Comparison of ENCODE assay signal across 11 cellular contexts in the genomic region with DNA sequence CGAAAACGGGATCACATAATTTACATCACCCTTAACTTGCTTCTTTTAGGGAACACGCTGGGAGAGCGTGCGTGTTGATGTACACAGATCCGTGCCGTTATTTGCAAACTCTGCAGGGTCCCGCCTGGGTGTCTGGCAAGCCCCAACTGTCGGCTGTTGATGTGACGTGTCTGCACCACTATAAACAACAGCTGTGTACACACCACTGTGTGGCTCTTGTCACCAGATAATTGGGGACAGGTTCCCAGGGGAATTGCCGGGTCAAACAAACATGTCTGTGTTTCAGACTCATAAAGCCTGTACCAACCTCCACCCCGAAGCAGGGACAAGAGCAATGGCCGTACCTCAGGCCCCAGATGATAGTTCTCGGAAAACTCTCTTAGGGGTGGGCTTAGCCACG.
A peak's percentile ranks its signal among the peaks of the same experiment; 100 is the strongest.
DNase-seq lines count a peak whose midpoint lies in the region; ATAC-seq and TF ChIP-seq lines count a peak whose summit lies in the region.
"Had no signal": no experiment of that assay in that cellular context is flagged by ENCODE, and none has a peak within 500 bp of the region (broad histone marks: within the 10 kb centered on the region; RNA-seq: fewer than 3 reads in every experiment).

No MANE protein-coding gene starts in this region.

- no peak overlapping the region for H3K27ac Mint-ChIP-seq in activated T-helper 2 cell treated with anti-CD3 and anti-CD28 coated beads, Interferon-gamma antibody, Interleukin-2, Interleukin-4, amounts not matched to agents 10 μg/mL and 5 μg/mL and 100 μg/mL, durations not matched to agents 14 hours and 24 hours and 36 hours
- H3K27ac Mint-ChIP-seq in activated naive CD4-positive, alpha-beta T cell treated with anti-CD3 and anti-CD28 coated beads, Interleukin-2, amount 50 U/mL, for 72 hours = peak overlapping the region in 1 of 2 donors; percentile 9
- H3K27ac Mint-ChIP-seq: CD4-positive, alpha-beta T cell had no signal

- no peaks in the 10 kb centered on the region for H3K36me3 ChIP-seq in OCI-LY1 (ENCODE audit: insufficient read depth, low read length)

- H3K27me3 ChIP-seq in OCI-LY1 (ENCODE audit: insufficient read depth, low read length) = no peaks in the 10 kb centered on the region

- H3K4me1 Mint-ChIP-seq in activated T-helper 2 cell treated with anti-CD3 and anti-CD28 coated beads, Interferon-gamma antibody, Interleukin-2, Interleukin-4, amounts not matched to agents 10 μg/mL and 5 μg/mL and 100 μg/mL, durations not matched to agents 14 hours and 24 hours and 36 hours (ENCODE audit: low read depth) = no peaks in the 10 kb centered on the region

- no peaks in the 10 kb centered on the region for H3K9me3 ChIP-seq in OCI-LY1 (ENCODE audit: low read length)

- H3K4me3 Mint-ChIP-seq in activated T-helper 2 cell treated with anti-CD3 and anti-CD28 coated beads, Interferon-gamma antibody, Interleukin-2, Interleukin-4, amounts not matched to agents 10 μg/mL and 5 μg/mL and 100 μg/mL, durations not matched to agents 14 hours and 24 hours and 36 hours (ENCODE audit: low read depth) = no peak overlapping the region
- H3K4me3 Mint-ChIP-seq: CD4-positive, alpha-beta T cell had no signal

- H3K79me2 ChIP-seq in OCI-LY1 (ENCODE audit: insufficient read depth, low read length) = no peaks in the 10 kb centered on the region

- no peak overlapping the region for H2AFZ ChIP-seq in OCI-LY1 (ENCODE audit: low read length)

- H3K9ac ChIP-seq in OCI-LY1 (ENCODE audit: low read length) = peak overlapping the region; percentile 65

- H3K4me2 ChIP-seq in OCI-LY1 (ENCODE audit: low read length) = peak overlapping the region; percentile 67

- H3K36me3 Mint-ChIP-seq in activated T-helper 2 cell treated with anti-CD3 and anti-CD28 coated beads, Interferon-gamma antibody, Interleukin-2, Interleukin-4, amounts not matched to agents 10 μg/mL and 5 μg/mL and 100 μg/mL, durations not matched to agents 14 hours and 24 hours and 36 hours (ENCODE audit: low read depth) = no peaks in the 10 kb centered on the region
- no peaks in the 10 kb centered on the region for H3K36me3 Mint-ChIP-seq in activated naive CD4-positive, alpha-beta T cell treated with anti-CD3 and anti-CD28 coated beads, Interleukin-2, amount 50 U/mL, for 72 hours

- H3K9me3 Mint-ChIP-seq in activated T-helper 2 cell treated with anti-CD3 and anti-CD28 coated beads, Interferon-gamma antibody, Interleukin-2, Interleukin-4, amounts not matched to agents 10 μg/mL and 5 μg/mL and 100 μg/mL, durations not matched to agents 14 hours and 24 hours and 36 hours = no peaks in the 10 kb centered on the region
- no peaks in the 10 kb centered on the region for H3K9me3 Mint-ChIP-seq in activated naive CD4-positive, alpha-beta T cell treated with anti-CD3 and anti-CD28 coated beads, Interleukin-2, amount 50 U/mL, for 72 hours
- H3K9me3 Mint-ChIP-seq: CD4-positive, alpha-beta T cell had no signal

- intact Hi-C loops in activated T-helper 2 cell treated with anti-CD3 and anti-CD28 coated beads, Interferon-gamma antibody, Interleukin-2, Interleukin-4, amounts not matched to agents 10 μg/mL and 5 μg/mL and 100 μg/mL, durations not matched to agents 14 hours and 24 hours and 36 hours (cut with micrococcal nuclease) = no loop called here

- no peaks in the 10 kb centered on the region for H4K20me1 ChIP-seq in OCI-LY1 (ENCODE audit: insufficient read depth, low read length)

- H3K9me2 ChIP-seq in OCI-LY1 (ENCODE audit: low read depth, low read length) = no peaks in the 10 kb centered on the region

- ATAC-seq in activated naive CD4-positive, alpha-beta T cell treated with anti-CD3 and anti-CD28 coated beads, Interleukin-2, amount 50 U/mL, for 72 hours = no peak

- H3K27ac ChIP-seq in OCI-LY1 (ENCODE audit: low read depth, low read length, poor library complexity, severe bottlenecking) = peak overlapping the region; percentile 99

- peaks cover 99% of the 10 kb centered on the region for H3K4me1 ChIP-seq in OCI-LY1 (ENCODE audit: insufficient read depth, low read length, severe bottlenecking)

- peak overlapping the region; percentile 57 for H3K4me3 ChIP-seq in OCI-LY1 (ENCODE audit: low read depth, low read length, poor library complexity, severe bottlenecking)

- H3F3A ChIP-seq in OCI-LY1 (ENCODE audit: insufficient read depth, low read length) = no peaks in the 10 kb centered on the region

- peaks cover 15% of the 10 kb centered on the region for H3K27me3 Mint-ChIP-seq in activated T-helper 2 cell treated with anti-CD3 and anti-CD28 coated beads, Interferon-gamma antibody, Interleukin-2, Interleukin-4, amounts not matched to agents 10 μg/mL and 5 μg/mL and 100 μg/mL, durations not matched to agents 14 hours and 24 hours and 36 hours (ENCODE audit: low read depth)
- H3K27me3 Mint-ChIP-seq: CD4-positive, alpha-beta T cell had no signal

- TF ChIP-seq CTCF in OCI-LY1 (IDR thresholded peaks at IDR 0.05; ENCODE audit: low read length) = no peak

- DNase-seq in H4 (ENCODE audit: low spot score) (peak; percentile 45), NCI-H2029 treated with DMSO at 0.1 percent for 48 hours (lab: John Stamatoyannopoulos, UW) (peak; percentile 72), retina (peak; percentile 69), T-helper 1 cell (no peak), midbrain (lab: John Stamatoyannopoulos, UW) (no peak)
- DNase-seq in activated T-helper 2 cell treated with anti-CD3 and anti-CD28 coated beads, Interferon-gamma antibody, Interleukin-2, Interleukin-4, amounts not matched to agents 10 μg/mL and 5 μg/mL and 100 μg/mL, durations not matched to agents 14 hours and 24 hours and 36 hours (ENCODE audit: low spot score) = no peak
- no peak for DNase-seq in activated naive CD4-positive, alpha-beta T cell treated with anti-CD3 and anti-CD28 coated beads, Interleukin-2, amount 50 U/mL, for 72 hours (ENCODE audit: low spot score in 2 of 2)
- DNase-seq: CD4-positive, alpha-beta T cell; MV-4-11; stimulated activated naive CD4-positive, alpha-beta T cell had no signal

Comparison
In these comparisons a context has a peak if more than half of its experiments do, and no peak if none do; other contexts are left out.
1. DNase-seq: peak in H4 (single experiment), NCI-H2029 treated with DMSO at 0.1 percent for 48 hours (single experiment) and retina (single experiment); none in activated T-helper 2 cell treated with anti-CD3 and anti-CD28 coated beads, Interferon-gamma antibody, Interleukin-2, Interleukin-4, amounts not matched to agents 10 μg/mL and 5 μg/mL and 100 μg/mL, durations not matched to agents 14 hours and 24 hours and 36 hours (single experiment), T-helper 1 cell (0 of 5), activated naive CD4-positive, alpha-beta T cell treated with anti-CD3 and anti-CD28 coated beads, Interleukin-2, amount 50 U/mL, for 72 hours (0 of 2) and midbrain (single experiment).